8 cellular contexts compared by ENCODE assay signal in the genomic region with DNA sequence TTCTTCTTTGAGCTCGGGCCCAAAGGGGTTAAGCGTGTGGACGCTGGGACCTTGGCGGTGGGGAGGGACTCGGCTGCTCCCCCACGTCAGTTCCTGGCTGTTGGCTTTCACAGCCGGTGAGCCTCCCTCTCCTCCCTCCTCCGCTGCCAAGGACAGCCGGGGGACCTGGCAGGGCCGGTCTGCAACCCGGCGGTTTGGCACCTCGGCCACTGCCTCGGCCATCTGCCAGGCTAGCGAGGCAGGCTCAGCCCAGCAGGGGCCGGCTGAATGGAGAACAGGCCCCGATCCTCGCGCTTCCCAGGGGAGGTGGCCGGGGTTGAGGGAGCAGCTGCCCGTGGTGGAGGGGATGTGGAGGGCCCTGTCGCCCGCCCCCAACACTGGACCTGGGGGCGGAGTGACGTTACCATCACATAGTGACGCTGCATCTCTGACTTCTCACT. TPM values are rescaled to one million over a fixed set of nuclear protein-coding genes. Genes with fewer than 3 reads are reported as not detected.
A peak's percentile ranks its signal among the peaks of the same experiment; 100 is the strongest.
DNase-seq lines count a peak whose midpoint lies in the region; TF ChIP-seq lines count a peak whose summit lies in the region.

No MANE protein-coding gene starts in this region.

- peaks cover 32% of the 10 kb centered on the region for H3K4me1 Mint-ChIP-seq in neural progenitor cell

- BruUV-seq in A673 (replicated peaks; lab: Mats Ljungman, UMichigan), result no TSS peak

- H3K27ac Mint-ChIP-seq in neural progenitor cell, result no peak overlapping the region

- peaks cover 70 to 80% (median 75%) of the 10 kb centered on the region in 11 experiments for H3K36me3 ChIP-seq in BLaER1 treated with 17β-estradiol and CSF1 and Interleukin-3, amounts not matched to agents 10 nM and 100 nM
- H3K36me3 ChIP-seq in neural progenitor cell (peaks cover 5% of the 10 kb centered on the region), A673 (ENCODE audit: insufficient read depth, low read length, poor library complexity, severe bottlenecking) (peaks cover 69% of the 10 kb centered on the region)

- H3K36me3 Mint-ChIP-seq in neural progenitor cell, result peaks cover 15% of the 10 kb centered on the region

- intact Hi-C loops in A673 (cut with micrococcal nuclease; ENCODE audit: unreplicated experiment), result no loop called here

- peak overlapping the region in 3 of 10 experiments; percentile 15 to 27 (median 26); a peak in 3 of 20 replicates for H3K4me3 ChIP-seq in BLaER1 treated with 17β-estradiol and CSF1 and Interleukin-3, amounts not matched to agents 10 nM and 100 nM
- no peak overlapping the region for H3K4me3 ChIP-seq in neural progenitor cell
- H3K4me3 ChIP-seq in A673 (ENCODE audit: low read depth, low read length, poor library complexity, severe bottlenecking), result no peak overlapping the region

- peak overlapping the region; percentile 65 to 98 (median 93); a peak in 21 of 22 replicates for H3K4me2 ChIP-seq in BLaER1 treated with 17β-estradiol and CSF1 and Interleukin-3, amounts not matched to agents 10 nM and 100 nM
- H3K4me2 ChIP-seq in neural progenitor cell, result peak overlapping the region; percentile 66

- H3K27ac ChIP-seq in BLaER1 treated with 17β-estradiol and CSF1 and Interleukin-3, amounts not matched to agents 10 nM and 100 nM, result peak overlapping the region in 6 of 11 experiments; percentile 11 to 62 (median 44); a peak in 11 of 22 replicates
- H3K27ac ChIP-seq in neural progenitor cell, result no peak overlapping the region
- no peak overlapping the region for H3K27ac ChIP-seq in A673 (ENCODE audit: low read depth, low read length, poor library complexity, severe bottlenecking)

- POLR2A ChIA-PET in A673 (lab: Charles Lee; ENCODE audit: low non-redundant PET), result no interaction called here

- no peaks in the 10 kb centered on the region for H3K9me3 Mint-ChIP-seq in neural progenitor cell

- H4K20me1 ChIP-seq in BLaER1 treated with 17β-estradiol and CSF1 and Interleukin-3, amounts not matched to agents 10 nM and 100 nM, result peaks cover 71 to 90% (median 82%) of the 10 kb centered on the region in 11 experiments
- H4K20me1 ChIP-seq in neural progenitor cell (ENCODE audit: low read depth), result peaks cover 80% of the 10 kb centered on the region

- H3K4me3 Mint-ChIP-seq in neural progenitor cell, result no peak overlapping the region

- H2AFZ ChIP-seq in neural progenitor cell (replicated peaks), result no peak overlapping the region

- CTCF ChIA-PET in A673 (lab: Charles Lee), result no interaction called here

- peaks cover 47 to 76% (median 66%) of the 10 kb centered on the region in 10 experiments for H3K4me1 ChIP-seq in BLaER1 treated with 17β-estradiol and CSF1 and Interleukin-3, amounts not matched to agents 10 nM and 100 nM
- H3K4me1 ChIP-seq in neural progenitor cell (peaks cover 28% of the 10 kb centered on the region), A673 (ENCODE audit: insufficient read depth, low read length, poor library complexity, severe bottlenecking) (peaks cover 20% of the 10 kb centered on the region)

- TF ChIP-seq CTCF in neural progenitor cell (IDR thresholded peaks at IDR 0.05) (no peak), GM20000 (IDR thresholded peaks at IDR 0.05; ENCODE audit: extremely low read depth, missing control alignments) (no peak), A673 (conservative IDR thresholded peaks at IDR 0.05; ENCODE audit: low read depth, low read length) (no peak)

- H3K79me2 ChIP-seq in neural progenitor cell (ENCODE audit: low read depth), result peaks cover 6% of the 10 kb centered on the region

- no peaks in the 10 kb centered on the region for H3K27me3 ChIP-seq in BLaER1 treated with 17β-estradiol and CSF1 and Interleukin-3, amounts not matched to agents 10 nM and 100 nM
- no peaks in the 10 kb centered on the region for H3K27me3 ChIP-seq in neural progenitor cell
- no peaks in the 10 kb centered on the region for H3K27me3 ChIP-seq in A673 (replicated peaks; ENCODE audit: insufficient read depth, low read depth, low read length, poor library complexity)

- H3F3A ChIP-seq in neural progenitor cell (ENCODE audit: low read depth), result peaks cover 65% of the 10 kb centered on the region

- H3K9ac ChIP-seq in BLaER1 treated with 17β-estradiol and CSF1 and Interleukin-3, amounts not matched to agents 10 nM and 100 nM, result peak overlapping the region in 10 of 11 experiments; percentile 7 to 95 (median 58); a peak in 13 of 22 replicates
- no peak overlapping the region for H3K9ac ChIP-seq in neural progenitor cell

- DNase-seq in NCI-H446 treated with DMSO at 0.1 percent for 48 hours (lab: John Stamatoyannopoulos, UW) (peak; percentile 97), fibroblast of peridontal ligament (ENCODE audit: extremely low read depth) (peak; percentile 45), neural progenitor cell (ENCODE audit: low spot score) (no peak), activated gamma-delta T cell (lab: John Stamatoyannopoulos, UW) (no peak), GM20000 (ENCODE audit: low spot score) (no peak), SKM-1 (lab: John Stamatoyannopoulos, UW; ENCODE audit: unreplicated experiment) (no peak), A673 (ENCODE audit: low spot score) (no peak)

- no peaks in the 10 kb centered on the region for H3K9me3 ChIP-seq in BLaER1 treated with 17β-estradiol and CSF1 and Interleukin-3, amounts not matched to agents 10 nM and 100 nM (replicated peaks in 1 of 11)
- no peaks in the 10 kb centered on the region for H3K9me3 ChIP-seq in neural progenitor cell (ENCODE audit: low read depth)
- H3K9me3 ChIP-seq in A673 (ENCODE audit: low read depth, low read length, poor library complexity, severe bottlenecking), result no peaks in the 10 kb centered on the region

- H3K27me3 Mint-ChIP-seq in neural progenitor cell (ENCODE audit: insufficient read depth, low read depth), result peaks cover 6% of the 10 kb centered on the region

RNA-seq across cellular contexts. Expression of a gene that starts 5.0 kb away (rescaled TPM):
- total RNA-seq in neural progenitor cell (ENCODE audit: low replicate concordance) (54.6 and 148 TPM in 2 replicates), A673 (2021) (360 and 397 TPM in 2 replicates)

RNA-seq across cellular contexts. Expression of a gene that starts 28.2 kb away (rescaled TPM):
- total RNA-seq in neural progenitor cell (ENCODE audit: low replicate concordance), result 1.1 TPM in 1 of 2 replicates, not detected in the other
- 10.8 and 18.3 TPM in 2 replicates for total RNA-seq in A673 (2021)

RNA-seq across cellular contexts. Expression of a gene that starts 36.9 kb away (rescaled TPM):
- total RNA-seq in neural progenitor cell (ENCODE audit: low replicate concordance), result 12.4 and 19.5 TPM in 2 replicates
- total RNA-seq in A673 (2021), result 61.6 and 64.3 TPM in 2 replicates

Comparison
In these comparisons a context has a peak if more than half of its experiments do, and no peak if none do; other contexts are left out.
1. H3K27ac ChIP-seq: peak in BLaER1 treated with 17β-estradiol and CSF1 and Interleukin-3, amounts not matched to agents 10 nM and 100 nM (6 of 11); none in neural progenitor cell (single experiment) and A673 (single experiment).
2. DNase-seq: peak in NCI-H446 treated with DMSO at 0.1 percent for 48 hours (single experiment) and fibroblast of peridontal ligament (single experiment); none in neural progenitor cell (single experiment), activated gamma-delta T cell (single experiment), GM20000 (single experiment), SKM-1 (single experiment) and A673 (single experiment).